33 cellular contexts compared by ENCODE assay signal in the genomic region with DNA sequence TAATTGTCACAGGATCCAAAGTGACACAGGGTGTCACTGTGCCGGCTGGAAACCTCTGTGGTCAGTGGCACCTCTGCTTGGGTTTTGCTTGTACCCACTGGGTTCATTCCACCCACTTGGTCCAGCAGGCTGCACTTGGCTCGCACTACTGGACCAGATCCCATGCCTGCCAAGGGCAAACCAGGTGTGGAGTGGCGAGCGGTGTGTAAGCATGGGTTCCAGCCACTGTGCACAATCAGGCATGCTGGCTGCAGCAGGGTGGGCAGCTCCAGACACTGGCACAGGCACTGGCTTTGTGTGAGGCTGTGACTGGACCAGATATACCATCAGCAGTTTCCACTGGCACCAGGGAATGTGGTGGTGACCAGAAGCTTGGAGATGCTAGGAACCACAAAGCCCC.
"Had no signal": no experiment of that assay in that cellular context is flagged by ENCODE, and none has a peak within 500 bp of the region (broad histone marks: within the 10 kb centered on the region; RNA-seq: fewer than 3 reads in every experiment).

No MANE protein-coding gene starts in this region.

- H3K27ac ChIP-seq: ascending aorta, cardiac muscle cell, colonic mucosa, epithelial cell of prostate, esophagus squamous epithelium, gastroesophageal sphincter, WERI-Rb-1 had no signal

- DNase-seq: activated B cell treated with CpG ODN at 0.5 μM for 24 hours; activated CD4-positive, alpha-beta T cell treated with anti-CD3 and anti-CD28 coated beads for 48 hours; activated CD4-positive, alpha-beta T cell treated with anti-CD3 and anti-CD28 coated beads, Interleukin-2, amount 50 U/mL, for 1 hour; activated CD4-positive, alpha-beta T cell treated with anti-CD3 and anti-CD28 coated beads, Interleukin-2, amount 50 U/mL, for 48 hours; activated CD8-positive, alpha-beta memory T cell treated with anti-CD3 and anti-CD28 coated beads for 24 hours; activated CD8-positive, alpha-beta T cell treated with anti-CD3 and anti-CD28 coated beads for 36 hours; activated effector memory CD4-positive, alpha-beta T cell treated with Interleukin-2 at 50 U/mL for 16 hours; activated gamma-delta T cell treated with Interleukin-2 at 50 U/mL for 16 hours; activated naive CD4-positive, alpha-beta T cell treated with anti-CD3 and anti-CD28 coated beads for 36 hours; activated naive CD8-positive, alpha-beta T cell treated with anti-CD3 and anti-CD28 coated beads, Interleukin-2, amount 10 ng/mL, durations not matched to agents 7 days and 5 days; activated T-cell treated with anti-CD3 and anti-CD28 coated beads, Interleukin-2, amount 50 U/mL, for 4 hours; central memory CD4-positive, alpha-beta T cell; cerebellar nuclear complex; colonic mucosa; effector CD8-positive, alpha-beta T cell; esophagus squamous epithelium; foreskin melanocyte; T-helper 1 cell; T-helper 17 cell; T1000; WERI-Rb-1 had no signal

- H3K36me3 Mint-ChIP-seq: activated naive CD8-positive, alpha-beta T cell treated with anti-CD3 and anti-CD28 coated beads, Interleukin-2, amount 10 ng/mL, durations not matched to agents 7 days and 5 days; brain had no signal

- H3K4me1 Mint-ChIP-seq: activated B cell treated with CpG ODN at 0.5 μM for 24 hours; activated naive CD8-positive, alpha-beta T cell treated with anti-CD3 and anti-CD28 coated beads, Interleukin-2, amount 10 ng/mL, durations not matched to agents 7 days and 5 days; activated T-helper 17 cell treated with anti-CD3 and anti-CD28 coated beads, Interleukin-2, amount 50 U/mL, for 72 hours; brain; T-helper 17 cell had no signal

- H3K36me3 ChIP-seq: ascending aorta, breast epithelium, cardiac muscle cell, colonic mucosa, esophagus squamous epithelium, gastroesophageal sphincter, WERI-Rb-1 had no signal

- H3K4me1 ChIP-seq: ascending aorta, breast epithelium, colonic mucosa, esophagus squamous epithelium, gastroesophageal sphincter had no signal

- H3K4me3 ChIP-seq: ascending aorta, breast epithelium, cardiac muscle cell, colonic mucosa, esophagus squamous epithelium, gastroesophageal sphincter had no signal

- H3K9me3 ChIP-seq: ascending aorta, colonic mucosa had no signal

- H3K27me3 Mint-ChIP-seq: activated B cell treated with CpG ODN at 0.5 μM for 24 hours; activated CD8-positive, alpha-beta T cell treated with anti-CD3 and anti-CD28 coated beads for 36 hours; activated naive CD8-positive, alpha-beta T cell treated with anti-CD3 and anti-CD28 coated beads, Interleukin-2, amount 10 ng/mL, durations not matched to agents 7 days and 5 days; activated T-helper 17 cell treated with anti-CD3 and anti-CD28 coated beads, Interleukin-2, amount 50 U/mL, for 72 hours; T-helper 17 cell had no signal

- ATAC-seq: activated CD4-positive, CD25-positive, alpha-beta regulatory T cell treated with anti-CD3 and anti-CD28 coated beads, Interleukin-2, amount 50 U/mL, for 24 hours; activated CD8-positive, alpha-beta T cell treated with anti-CD3 and anti-CD28 coated beads for 36 hours; activated naive CD4-positive, alpha-beta T cell treated with anti-CD3 and anti-CD28 coated beads, Interleukin-2, amount 50 U/mL, for 72 hours; activated T-cell treated with anti-CD3 and anti-CD28 coated beads, Interleukin-2, amount 50 U/mL, for 4 hours; activated T-helper 17 cell treated with anti-CD3 and anti-CD28 coated beads, Interleukin-2, amount 50 U/mL, for 72 hours; gastroesophageal sphincter; T-helper 17 cell had no signal

- FAIRE-seq: endometrium, endothelial cell of umbilical vein had no signal

- H3K9me3 Mint-ChIP-seq: activated B cell treated with CpG ODN at 0.5 μM for 24 hours; activated naive CD8-positive, alpha-beta T cell treated with anti-CD3 and anti-CD28 coated beads, Interleukin-2, amount 10 ng/mL, durations not matched to agents 7 days and 5 days had no signal

- H3K4me3 Mint-ChIP-seq: activated B cell treated with CpG ODN at 0.5 μM for 24 hours; activated CD8-positive, alpha-beta T cell treated with anti-CD3 and anti-CD28 coated beads for 36 hours; activated naive CD4-positive, alpha-beta T cell treated with anti-CD3 and anti-CD28 coated beads for 36 hours; activated naive CD8-positive, alpha-beta T cell treated with anti-CD3 and anti-CD28 coated beads, Interleukin-2, amount 10 ng/mL, durations not matched to agents 7 days and 5 days; activated T-cell treated with anti-CD3 and anti-CD28 coated beads, Interleukin-2, amount 50 U/mL, for 4 hours; activated T-helper 17 cell treated with anti-CD3 and anti-CD28 coated beads, Interleukin-2, amount 50 U/mL, for 72 hours; brain; T-helper 17 cell; T-helper 2 cell treated with Interferon-gamma antibody and Interleukin-4, amounts not matched to agents 5 μg/mL and 100 μg/mL, for 36 hours had no signal

- H3K27ac Mint-ChIP-seq: activated B cell treated with CpG ODN at 0.5 μM for 24 hours; activated CD8-positive, alpha-beta T cell treated with anti-CD3 and anti-CD28 coated beads for 36 hours; activated naive CD4-positive, alpha-beta T cell treated with anti-CD3 and anti-CD28 coated beads for 36 hours; activated naive CD4-positive, alpha-beta T cell treated with anti-CD3 and anti-CD28 coated beads, Interleukin-2, amount 50 U/mL, for 72 hours; activated naive CD8-positive, alpha-beta T cell treated with anti-CD3 and anti-CD28 coated beads, Interleukin-2, amount 10 ng/mL, durations not matched to agents 7 days and 5 days; activated T-helper 17 cell treated with anti-CD3 and anti-CD28 coated beads, Interleukin-2, amount 50 U/mL, for 72 hours; brain; T-helper 17 cell; T-helper 2 cell treated with Interferon-gamma antibody and Interleukin-4, amounts not matched to agents 5 μg/mL and 100 μg/mL, for 36 hours had no signal
